In the genomic region with DNA sequence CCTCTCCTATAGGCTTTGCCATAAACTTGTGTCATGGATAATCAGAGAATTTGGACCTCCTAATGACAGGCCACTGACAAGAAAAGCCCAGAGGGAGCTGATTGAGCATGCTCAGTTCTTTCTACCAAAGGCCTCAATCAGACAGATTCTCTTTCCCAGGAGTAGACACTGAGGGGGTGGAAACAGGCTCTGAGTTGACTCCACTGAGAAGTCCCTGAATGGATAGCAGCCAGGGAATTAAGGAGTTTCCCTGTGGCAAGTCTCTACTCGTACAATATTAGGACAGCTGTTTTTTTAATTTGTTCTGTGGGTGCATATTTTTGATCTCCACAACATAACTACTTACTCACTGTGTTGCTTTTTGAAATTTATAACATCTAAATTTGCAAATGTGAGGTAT, we compare ENCODE assay signal across 19 cellular contexts.
"Had no signal": no experiment of that assay in that cellular context is flagged by ENCODE, and none has a peak within 500 bp of the region (broad histone marks: within the 10 kb centered on the region; RNA-seq: fewer than 3 reads in every experiment).

No MANE protein-coding gene starts in this region.

- H3K4me3 ChIP-seq: body of pancreas, colonic mucosa, mucosa of descending colon, ovary, right lobe of liver, smooth muscle cell, stomach, testis had no signal

- DNase-seq: activated CD4-positive, alpha-beta memory T cell treated with anti-CD3 and anti-CD28 coated beads, Interleukin-2, amount 10 ng/mL, durations not matched to agents 7 days and 5 days; activated CD4-positive, alpha-beta T cell treated with anti-CD3 and anti-CD28 coated beads for 48 hours; activated CD4-positive, CD25-positive, alpha-beta regulatory T cell; activated CD8-positive, alpha-beta memory T cell treated with anti-CD3 and anti-CD28 coated beads, Interleukin-2, amount 10 ng/mL, durations not matched to agents 7 days and 5 days; activated naive CD4-positive, alpha-beta T cell treated with Interleukin-2 at 50 U/mL for 16 hours; activated naive CD8-positive, alpha-beta T cell treated with anti-CD3 and anti-CD28 coated beads, Interleukin-2, amount 10 ng/mL, durations not matched to agents 7 days and 5 days; amygdala; body of pancreas; colonic mucosa; mesenchymal stem cell; mucosa of descending colon; naive thymus-derived CD4-positive, alpha-beta T cell; ovary; right lobe of liver; stimulated activated CD4-positive, alpha-beta T cell treated with anti-CD3 and anti-CD28 coated beads, Interleukin-4, amount 100 ng/mL, for 24 hours; stomach; T1000; testis had no signal

- H3K36me3 ChIP-seq: colonic mucosa, ovary, right lobe of liver, stomach had no signal

- H3K4me1 ChIP-seq: colonic mucosa, right lobe of liver, testis had no signal

- H3K9me3 ChIP-seq: body of pancreas, colonic mucosa, mucosa of descending colon, ovary, right lobe of liver, stomach, testis had no signal

- H3K27me3 ChIP-seq: body of pancreas, colonic mucosa, ovary, right lobe of liver, stomach, testis had no signal

- H3K27ac ChIP-seq: body of pancreas, colonic mucosa, ovary, right lobe of liver, stomach, testis had no signal
